In the genomic region with DNA sequence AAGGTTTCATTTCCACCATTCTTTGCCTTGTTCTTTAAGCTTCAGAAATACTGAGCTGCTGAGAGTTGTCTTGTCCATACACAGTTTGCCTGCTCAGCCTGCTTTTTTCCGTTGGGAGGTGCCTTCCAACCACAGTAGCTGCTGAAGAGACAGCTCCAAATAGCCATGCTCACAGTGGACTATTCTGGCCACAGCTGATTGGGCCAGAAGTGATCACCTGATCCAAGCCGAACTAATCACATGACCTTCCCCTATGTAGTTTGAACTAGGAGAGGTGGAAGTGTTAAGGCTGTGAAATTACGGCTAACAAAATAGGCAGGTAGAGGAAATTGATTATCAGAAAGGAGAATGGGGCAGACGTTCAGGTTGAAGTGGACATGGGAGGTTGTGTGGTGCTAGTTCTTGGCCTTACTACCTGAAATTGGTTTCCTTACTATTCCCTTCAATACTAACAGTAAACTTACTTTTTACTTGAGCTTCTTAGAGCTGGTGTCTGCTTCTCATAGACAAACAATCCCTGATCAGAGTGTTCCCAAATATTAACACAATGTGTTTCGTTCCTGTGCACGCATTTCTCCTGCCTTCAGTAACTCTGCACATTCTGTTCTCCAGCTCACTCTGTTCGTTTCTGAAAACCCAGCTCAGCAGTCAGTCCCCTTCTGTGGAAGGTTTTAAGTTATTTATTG, we compare ENCODE assay signal across 29 cellular contexts.
A peak's percentile ranks its signal among the peaks of the same experiment; 100 is the strongest.
DNase-seq lines count a peak whose midpoint lies in the region; TF ChIP-seq lines count a peak whose summit lies in the region.
"Had no signal": no experiment of that assay in that cellular context is flagged by ENCODE, and none has a peak within 500 bp of the region (broad histone marks: within the 10 kb centered on the region; RNA-seq: fewer than 3 reads in every experiment).

No MANE protein-coding gene starts in this region.

- TF ChIP-seq CTCF in NB4 (IDR thresholded peaks at IDR 0.05; ENCODE audit: low read depth, low read length), result no peak
- TF ChIP-seq CTCF in epithelial cell of esophagus (IDR thresholded peaks at IDR 0.05; ENCODE audit: insufficient read depth, low read depth, low read length, missing control alignments), result peak; percentile 10
- no peak for TF ChIP-seq CTCF in stomach (IDR thresholded peaks at IDR 0.05)
- TF ChIP-seq CTCF in breast epithelium (IDR thresholded peaks at IDR 0.05), result no peak
- no peak for TF ChIP-seq CTCF in adrenal gland (IDR thresholded peaks at IDR 0.05)

- TF ChIP-seq EP300 in stomach (IDR thresholded peaks at IDR 0.05), result no peak

- H3K36me3 ChIP-seq in stomach, result no peaks in the 10 kb centered on the region
- H3K36me3 ChIP-seq in breast epithelium, result no peaks in the 10 kb centered on the region
- H3K36me3 ChIP-seq in adrenal gland (replicated peaks in 1 of 2), result no peaks in the 10 kb centered on the region
- H3K36me3 ChIP-seq: ascending aorta, heart right ventricle had no signal

- H3K27me3 ChIP-seq in stomach (no peaks in the 10 kb centered on the region), breast epithelium (no peaks in the 10 kb centered on the region), adrenal gland (no peaks in the 10 kb centered on the region)
- H3K27me3 ChIP-seq: ascending aorta, foreskin keratinocyte, heart right ventricle had no signal

- DNase-seq in NCI-H2227 (lab: John Stamatoyannopoulos, UW; ENCODE audit: unreplicated experiment), result peak; percentile 18
- DNase-seq in NCI-H2227 treated with DMSO at 0.1 percent for 48 hours (lab: John Stamatoyannopoulos, UW), result no peak
- DNase-seq in NB4 (ENCODE audit: low read depth), result peak; percentile 6
- DNase-seq in epithelial cell of esophagus (ENCODE audit: low read depth), result no peak
- no peak for DNase-seq in stomach
- no peak for DNase-seq in SKM-1 (lab: John Stamatoyannopoulos, UW; ENCODE audit: unreplicated experiment)
- no peak for DNase-seq in breast epithelium (ENCODE audit: low spot score in 2 of 2)
- no peak for DNase-seq in adrenal gland
- DNase-seq: 8988T; activated CD4-positive, alpha-beta T cell treated with anti-CD3 and anti-CD28 coated beads for 48 hours; activated effector memory CD4-positive, alpha-beta T cell treated with anti-CD3 and anti-CD28 coated beads, Interleukin-2, amount 50 U/mL, for 16 hours; activated naive CD8-positive, alpha-beta T cell treated with anti-CD3 and anti-CD28 coated beads for 36 hours; activated T-cell treated with anti-CD3 and anti-CD28 coated beads, Interleukin-2, amount 50 U/mL, for 1 hour; AML-193; caudate nucleus; cortex of kidney; DND-41; foreskin keratinocyte; GM23248; heart right ventricle; left cardiac atrium; mammary epithelial cell; NCI-H1105; NCI-H2029; NCI-H345; psoas muscle; stimulated activated naive CD8-positive, alpha-beta T cell treated with anti-CD3 and anti-CD28 coated beads, Interleukin-15, Interleukin-2, amounts not matched to agents 100 U/mL and 50 U/mL, for 24 hours; T-helper 2 cell had no signal

- peak overlapping the region in 4 of 5 donors; percentile 42 to 50 (median 44) for H3K27ac ChIP-seq in stomach
- H3K27ac ChIP-seq in breast epithelium, result peak overlapping the region in 1 of 2 donors; percentile 43
- no peak overlapping the region for H3K27ac ChIP-seq in adrenal gland
- H3K27ac ChIP-seq: ascending aorta, foreskin keratinocyte, GM23248, heart right ventricle, psoas muscle had no signal

- peaks cover 0 to 3% (median 0%) of the 10 kb centered on the region in 4 donors for H3K9me3 ChIP-seq in stomach
- no peaks in the 10 kb centered on the region for H3K9me3 ChIP-seq in breast epithelium
- H3K9me3 ChIP-seq in adrenal gland (replicated peaks in 1 of 3), result no peaks in the 10 kb centered on the region
- H3K9me3 ChIP-seq: ascending aorta, heart right ventricle, psoas muscle had no signal

- WGBS in stomach, 5 donors, result 34 to 56% (median 45%) methylated on average over 7 of the region's 7 CpGs
- 60 to 66% (median 61%) methylated on average over 7 of the region's 7 CpGs for WGBS in adrenal gland, 4 donors

- TF ChIP-seq POLR2A in NB4 (IDR thresholded peaks at IDR 0.05; ENCODE audit: extremely low read depth, insufficient read length) (no peak), stomach (IDR thresholded peaks at IDR 0.05) (no peak), breast epithelium (IDR thresholded peaks at IDR 0.05) (no peak), adrenal gland (IDR thresholded peaks at IDR 0.05) (no peak)

- H3K4me3 ChIP-seq in NB4 (ENCODE audit: low read depth, low read length), result no peak overlapping the region
- H3K4me3 ChIP-seq in epithelial cell of esophagus (ENCODE audit: low read length), result no peak overlapping the region
- H3K4me3 ChIP-seq in stomach, result peak overlapping the region in 1 of 4 donors; percentile 6
- H3K4me3 ChIP-seq in breast epithelium, result no peak overlapping the region
- H3K4me3 ChIP-seq in adrenal gland, result no peak overlapping the region
- H3K4me3 ChIP-seq: ascending aorta, GM23248, heart right ventricle, psoas muscle had no signal

- H3K4me1 ChIP-seq in stomach (peaks cover 0 to 21% (median 16%) of the 10 kb centered on the region in 4 donors), breast epithelium (no peaks in the 10 kb centered on the region), adrenal gland (replicated peaks in 1 of 2) (no peaks in the 10 kb centered on the region)
- H3K4me1 ChIP-seq: ascending aorta, foreskin keratinocyte, heart right ventricle, psoas muscle had no signal

- intact Hi-C loops in stomach (cut with DNase I; ENCODE audit: low total_unique reads) (no loop called here), breast epithelium (cut with DNase I; ENCODE audit: low total_unique reads) (no loop called here), adrenal gland (cut with DNase I) (no loop called here)

Comparison
In these comparisons a context has a peak if more than half of its experiments do, and no peak if none do; other contexts are left out.
1. DNase-seq: peak in NCI-H2227 (single experiment) and NB4 (single experiment); none in NCI-H2227 treated with DMSO at 0.1 percent for 48 hours (single experiment), epithelial cell of esophagus (single experiment), stomach (single experiment), SKM-1 (single experiment), breast epithelium (0 of 2) and adrenal gland (0 of 7).
2. H3K27ac ChIP-seq: peak in stomach (4 of 5); none in adrenal gland (0 of 5).